1 cellular context compared by ENCODE assay signal in the genomic region with DNA sequence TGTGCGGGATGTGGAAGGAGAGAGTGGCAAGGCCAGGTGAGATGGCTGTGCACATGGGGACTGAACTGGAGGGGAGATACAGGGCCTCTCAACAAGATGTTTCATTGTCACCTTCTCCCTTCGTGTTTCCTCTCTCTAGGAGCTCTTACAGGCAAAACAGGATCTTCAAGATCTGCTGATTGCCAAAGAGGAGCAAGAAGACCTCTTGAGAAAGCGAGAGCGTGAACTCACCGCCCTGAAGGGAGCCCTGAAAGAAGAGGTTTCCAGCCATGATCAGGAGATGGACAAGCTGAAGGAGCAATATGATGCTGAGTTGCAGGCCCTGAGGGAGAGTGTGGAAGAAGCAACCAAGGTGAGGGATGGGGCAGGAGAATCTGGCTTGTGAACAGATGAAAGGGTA.
TF ChIP-seq lines count a peak whose summit lies in the region.

No MANE protein-coding gene starts in this region.

TF ChIP-seq in GM23338, 12 proteins besides CTCF, POLR2A, EP300 and RAD21 (continued from another document):
- TF ChIP-seq, protein P1, sequence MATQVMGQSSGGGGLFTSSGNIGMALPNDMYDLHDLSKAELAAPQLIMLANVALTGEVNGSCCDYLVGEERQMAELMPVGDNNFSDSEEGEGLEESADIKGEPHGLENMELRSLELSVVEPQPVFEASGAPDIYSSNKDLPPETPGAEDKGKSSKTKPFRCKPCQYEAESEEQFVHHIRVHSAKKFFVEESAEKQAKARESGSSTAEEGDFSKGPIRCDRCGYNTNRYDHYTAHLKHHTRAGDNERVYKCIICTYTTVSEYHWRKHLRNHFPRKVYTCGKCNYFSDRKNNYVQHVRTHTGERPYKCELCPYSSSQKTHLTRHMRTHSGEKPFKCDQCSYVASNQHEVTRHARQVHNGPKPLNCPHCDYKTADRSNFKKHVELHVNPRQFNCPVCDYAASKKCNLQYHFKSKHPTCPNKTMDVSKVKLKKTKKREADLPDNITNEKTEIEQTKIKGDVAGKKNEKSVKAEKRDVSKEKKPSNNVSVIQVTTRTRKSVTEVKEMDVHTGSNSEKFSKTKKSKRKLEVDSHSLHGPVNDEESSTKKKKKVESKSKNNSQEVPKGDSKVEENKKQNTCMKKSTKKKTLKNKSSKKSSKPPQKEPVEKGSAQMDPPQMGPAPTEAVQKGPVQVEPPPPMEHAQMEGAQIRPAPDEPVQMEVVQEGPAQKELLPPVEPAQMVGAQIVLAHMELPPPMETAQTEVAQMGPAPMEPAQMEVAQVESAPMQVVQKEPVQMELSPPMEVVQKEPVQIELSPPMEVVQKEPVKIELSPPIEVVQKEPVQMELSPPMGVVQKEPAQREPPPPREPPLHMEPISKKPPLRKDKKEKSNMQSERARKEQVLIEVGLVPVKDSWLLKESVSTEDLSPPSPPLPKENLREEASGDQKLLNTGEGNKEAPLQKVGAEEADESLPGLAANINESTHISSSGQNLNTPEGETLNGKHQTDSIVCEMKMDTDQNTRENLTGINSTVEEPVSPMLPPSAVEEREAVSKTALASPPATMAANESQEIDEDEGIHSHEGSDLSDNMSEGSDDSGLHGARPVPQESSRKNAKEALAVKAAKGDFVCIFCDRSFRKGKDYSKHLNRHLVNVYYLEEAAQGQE (IDR thresholded peaks at IDR 0.05; ENCODE audit: unreplicated experiment): no peak
- TF ChIP-seq JUNB (IDR thresholded peaks at IDR 0.05; ENCODE audit: unreplicated experiment) (no peak), NANOG (IDR thresholded peaks at IDR 0.05; ENCODE audit: borderline replicate concordance) (no peak), EZH2 (IDR thresholded peaks at IDR 0.05; ENCODE audit: low read depth, unreplicated experiment) (no peak), EZH2phosphoT487 (IDR thresholded peaks at IDR 0.05; ENCODE audit: unreplicated experiment) (no peak), POLR2AphosphoS5 (IDR thresholded peaks at IDR 0.05; ENCODE audit: low read depth) (no peak), ZNF114 (CRISPR knock-in tag; IDR thresholded peaks at IDR 0.05) (no peak)
